27 cellular contexts compared by ENCODE assay signal in genomic region chr6:70672549-70672948, GRCh38. TPM values are rescaled to one million over a fixed set of nuclear protein-coding genes. Genes with fewer than 3 reads are reported as not detected.
DNase-seq lines count a peak whose midpoint lies in the region; ATAC-seq lines count a peak whose summit lies in the region.
"Had no signal": no experiment of that assay in that cellular context is flagged by ENCODE, and none has a peak within 500 bp of the region (broad histone marks: within the 10 kb centered on the region; RNA-seq: fewer than 3 reads in every experiment).

No MANE protein-coding gene starts in this region.

- no peaks in the 10 kb centered on the region for H3K9me3 Mint-ChIP-seq in activated CD4-positive, alpha-beta T cell treated with anti-CD3 and anti-CD28 coated beads for 36 hours (ENCODE audit: low read depth)
- H3K9me3 Mint-ChIP-seq in CD4-positive, alpha-beta memory T cell = peaks cover 0 to 2% (median 0%) of the 10 kb centered on the region in 8 donors
- H3K9me3 Mint-ChIP-seq: activated naive CD4-positive, alpha-beta T cell treated with anti-CD3 and anti-CD28 coated beads, Interleukin-2, amount 10 ng/mL, durations not matched to agents 7 days and 5 days had no signal

- peak overlapping the region; percentile 5 for H3K27ac Mint-ChIP-seq in activated CD4-positive, alpha-beta T cell treated with anti-CD3 and anti-CD28 coated beads for 36 hours
- H3K27ac Mint-ChIP-seq in CD4-positive, alpha-beta memory T cell = peak overlapping the region in 6 of 7 donors; percentile 8 to 85 (median 70)
- H3K27ac Mint-ChIP-seq in T-helper 17 cell = peak overlapping the region; percentile 95
- H3K27ac Mint-ChIP-seq: activated naive CD4-positive, alpha-beta T cell treated with anti-CD3 and anti-CD28 coated beads, Interleukin-2, amount 10 ng/mL, durations not matched to agents 7 days and 5 days; neural progenitor cell had no signal

- H3K4me3 ChIP-seq in CD4-positive, alpha-beta memory T cell (ENCODE audit: low read length in 2 of 2) = no peak overlapping the region
- H3K4me3 ChIP-seq: neural progenitor cell, pancreas, PC-9, skin epidermis had no signal

- H3K36me3 Mint-ChIP-seq in activated CD4-positive, alpha-beta T cell treated with anti-CD3 and anti-CD28 coated beads for 36 hours (ENCODE audit: low read depth) = peaks cover 9% of the 10 kb centered on the region
- peaks cover 0 to 8% of the 10 kb centered on the region in 2 donors for H3K36me3 Mint-ChIP-seq in CD4-positive, alpha-beta memory T cell
- no peaks in the 10 kb centered on the region for H3K36me3 Mint-ChIP-seq in T-helper 17 cell (ENCODE audit: low read depth)
- H3K36me3 Mint-ChIP-seq: neural progenitor cell had no signal

- DNase-seq in activated CD4-positive, alpha-beta T cell treated with anti-CD3 and anti-CD28 coated beads for 36 hours = no peak
- DNase-seq in activated CD4-positive, alpha-beta T cell treated with anti-CD3 and anti-CD28 coated beads, Interleukin-2, amount 50 U/mL, for 48 hours = no peak
- no peak for DNase-seq in CD4-positive, alpha-beta memory T cell
- no peak for DNase-seq in T-helper 17 cell
- no peak for DNase-seq in activated CD4-positive, CD25-positive, alpha-beta regulatory T cell treated with anti-CD3 and anti-CD28 coated beads, Interleukin-2, amount 50 U/mL, for 72 hours
- DNase-seq: activated CD4-positive, alpha-beta T cell treated with anti-CD3 and anti-CD28 coated beads for 4 hours; activated naive CD4-positive, alpha-beta T cell treated with anti-CD3 and anti-CD28 coated beads, Interleukin-2, amount 10 ng/mL, durations not matched to agents 7 days and 5 days; C1 segment of cervical spinal cord; H7; hypothalamus; KG1; left cardiac atrium; MM.1S; NCI-H1105 treated with DMSO at 0.1 percent for 48 hours; NCI-H187 treated with DMSO at 0.1 percent for 48 hours; NCI-H2171 treated with DMSO at 0.1 percent for 48 hours; NCI-H524; NK-92 treated with Interleukin-12 subunit alpha and Interleukin-12 subunit beta, amount 100 ng/mL, for 24 hours; pancreas; PC-9; stimulated activated naive CD4-positive, alpha-beta T cell treated with Interleukin-2 at 50 U/mL for 16 hours had no signal

- CTCF ChIA-PET in activated CD4-positive, alpha-beta T cell treated with anti-CD3 and anti-CD28 coated beads for 36 hours (lab: Charles Lee) = interaction anchor here (0.6 to 10.5 kb wide), 4 partner anchors 14 to 254 kb away, joined by 3 to 63 read pairs (median 4); no protein-coding TSS in a partner anchor
- CTCF ChIA-PET in CD4-positive, alpha-beta memory T cell (lab: Charles Lee; ENCODE audit: partially characterized antibody) = interaction anchor here (1.3 kb wide), 1 partner anchor 13 kb away, joined by 4 read pairs; no protein-coding TSS in a partner anchor

- H3K9me3 ChIP-seq in CD4-positive, alpha-beta memory T cell (ENCODE audit: control insufficient read depth in 1 of 2, low read length in 2 of 2) = no peaks in the 10 kb centered on the region
- H3K9me3 ChIP-seq in T-helper 17 cell (ENCODE audit: control insufficient read depth, low read length, poor library complexity, severe bottlenecking) = no peaks in the 10 kb centered on the region
- H3K9me3 ChIP-seq: pancreas had no signal

- no peak overlapping the region for H3K27ac ChIP-seq in CD4-positive, alpha-beta memory T cell (ENCODE audit: low read depth, low read length)
- H3K27ac ChIP-seq: 22Rv1, neural progenitor cell, pancreas, PC-9 had no signal

- peaks cover 68% of the 10 kb centered on the region for H3K4me1 Mint-ChIP-seq in activated CD4-positive, alpha-beta T cell treated with anti-CD3 and anti-CD28 coated beads for 36 hours
- H3K4me1 Mint-ChIP-seq in CD4-positive, alpha-beta memory T cell = peaks cover 53 to 81% (median 68%) of the 10 kb centered on the region in 4 donors
- peaks cover 57% of the 10 kb centered on the region for H3K4me1 Mint-ChIP-seq in T-helper 17 cell

- H3K4me3 Mint-ChIP-seq in activated CD4-positive, alpha-beta T cell treated with anti-CD3 and anti-CD28 coated beads for 36 hours = no peak overlapping the region
- peak overlapping the region in 5 of 8 donors; percentile 1 to 62 (median 9) for H3K4me3 Mint-ChIP-seq in CD4-positive, alpha-beta memory T cell
- H3K4me3 Mint-ChIP-seq in T-helper 17 cell = peak overlapping the region; percentile 5
- H3K4me3 Mint-ChIP-seq: activated naive CD4-positive, alpha-beta T cell treated with anti-CD3 and anti-CD28 coated beads, Interleukin-2, amount 10 ng/mL, durations not matched to agents 7 days and 5 days; neural progenitor cell had no signal

- no peaks in the 10 kb centered on the region for H3K27me3 ChIP-seq in CD4-positive, alpha-beta memory T cell (ENCODE audit: insufficient read depth, low read length)
- H3K27me3 ChIP-seq: neural progenitor cell, pancreas had no signal

- H3K27me3 Mint-ChIP-seq in activated CD4-positive, alpha-beta T cell treated with anti-CD3 and anti-CD28 coated beads for 36 hours = no peaks in the 10 kb centered on the region
- H3K27me3 Mint-ChIP-seq in CD4-positive, alpha-beta memory T cell = no peaks in the 10 kb centered on the region
- H3K27me3 Mint-ChIP-seq in T-helper 17 cell = no peaks in the 10 kb centered on the region
- H3K27me3 Mint-ChIP-seq: activated naive CD4-positive, alpha-beta T cell treated with anti-CD3 and anti-CD28 coated beads, Interleukin-2, amount 10 ng/mL, durations not matched to agents 7 days and 5 days had no signal

- no peak for ATAC-seq in activated CD4-positive, alpha-beta T cell treated with anti-CD3 and anti-CD28 coated beads for 36 hours
- ATAC-seq in T-helper 17 cell (no peak), esophagus mucosa (peak; percentile 49), HG03095 (IDR thresholded peaks at IDR 0.05; ENCODE audit: unreplicated experiment) (no peak), HG03460 (IDR thresholded peaks at IDR 0.05; ENCODE audit: unreplicated experiment) (no peak)
- ATAC-seq: left cardiac atrium had no signal

- H3K36me3 ChIP-seq in CD4-positive, alpha-beta memory T cell (ENCODE audit: insufficient read depth, low read length) = no peaks in the 10 kb centered on the region
- H3K36me3 ChIP-seq: neural progenitor cell, pancreas had no signal

- POLR2A ChIA-PET in activated CD4-positive, alpha-beta T cell treated with anti-CD3 and anti-CD28 coated beads for 36 hours (lab: Charles Lee) = no interaction called here
- POLR2A ChIA-PET in CD4-positive, alpha-beta memory T cell (lab: Charles Lee; ENCODE audit: partially characterized antibody) = interaction anchor here (1.1 kb wide), 2 partner anchors 105 to 106 kb away, joined by 3 read pairs; no protein-coding TSS in a partner anchor

- peaks cover 78% of the 10 kb centered on the region for H3K4me1 ChIP-seq in CD4-positive, alpha-beta memory T cell (ENCODE audit: insufficient read depth, low read length)

- intact Hi-C loops in activated CD4-positive, alpha-beta T cell treated with anti-CD3 and anti-CD28 coated beads for 36 hours (cut with DNase I, micrococcal nuclease) = no loop called here
- intact Hi-C loops in CD4-positive, alpha-beta memory T cell (cut with micrococcal nuclease) = no loop called here

RNA-seq across cellular contexts. Expression of gene SMAP1, which starts 4.9 kb away (rescaled TPM):
- 10 to 100 TPM; 24.8 to 31.5 TPM for total RNA-seq in activated CD4-positive, alpha-beta T cell treated with anti-CD3 and anti-CD28 coated beads for 36 hours
- 10 to 100 TPM; 25.5 to 29.7 TPM for total RNA-seq in CD4-positive, alpha-beta memory T cell
- polyA plus RNA-seq in CD4-positive, alpha-beta memory T cell = 10 to 100 TPM; 27.0 to 38.4 TPM
- total RNA-seq in T-helper 17 cell = 10 to 100 TPM; 35.7 to 38.7 TPM
- 35.3 TPM for total RNA-seq in esophagus mucosa

Comparison
In these comparisons a context has a peak if more than half of its experiments do, and no peak if none do; other contexts are left out.
1. H3K27ac Mint-ChIP-seq: peak in every context shown above with its lines; median percentile 95 in T-helper 17 cell; 70 in CD4-positive, alpha-beta memory T cell; 5 in activated CD4-positive, alpha-beta T cell treated with anti-CD3 and anti-CD28 coated beads for 36 hours.